ENCODE assay signal across 10 cellular contexts in the genomic region with DNA sequence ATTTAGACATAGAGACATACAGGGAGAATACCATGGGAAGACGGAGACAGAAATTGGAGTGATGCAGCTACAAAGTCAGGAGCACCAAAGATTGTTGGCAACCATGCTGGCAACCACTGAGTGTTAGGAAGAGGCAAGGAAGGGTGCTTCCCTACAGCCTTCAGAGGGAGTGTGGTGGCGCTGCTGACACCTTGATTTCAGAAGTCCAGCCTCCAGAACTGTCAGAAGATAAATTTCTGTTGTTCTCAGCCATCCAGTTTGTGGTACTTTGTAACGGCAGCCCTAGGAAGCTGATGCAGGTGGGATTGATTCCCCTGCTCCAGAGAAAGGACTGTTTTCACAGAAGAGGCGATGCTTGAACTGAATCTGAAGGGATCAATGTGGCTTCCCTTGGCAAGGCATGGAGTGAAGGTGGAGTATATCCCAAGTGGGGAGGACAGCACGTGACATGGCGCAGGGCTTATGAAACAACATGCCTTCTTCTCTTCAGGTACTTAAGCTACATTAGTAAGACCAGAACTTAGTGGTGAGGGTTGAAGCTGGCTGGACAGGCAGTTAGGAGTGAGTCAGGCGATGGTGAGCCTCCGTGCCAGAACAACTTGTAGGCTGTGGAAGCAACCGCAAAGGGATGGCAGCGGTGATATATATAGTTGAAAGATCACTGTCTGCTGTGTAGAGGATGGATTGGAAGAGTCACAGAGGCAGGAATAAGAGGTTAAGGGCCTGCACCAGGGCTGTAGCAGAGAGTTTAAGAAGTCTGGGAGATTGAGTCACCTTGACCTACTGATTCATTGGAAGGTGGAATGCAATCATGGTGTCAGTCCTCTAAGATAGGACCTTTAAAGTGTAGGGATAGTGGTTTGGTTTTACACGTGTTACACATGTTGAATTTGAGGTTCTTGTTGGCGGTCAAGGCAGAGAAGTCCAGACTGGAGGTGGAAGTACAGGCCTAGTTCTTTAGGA. TPM values are rescaled to one million over a fixed set of nuclear protein-coding genes. Genes with fewer than 3 reads are reported as not detected.
DNase-seq lines count a peak whose midpoint lies in the region; ATAC-seq and TF ChIP-seq lines count a peak whose summit lies in the region.
"Had no signal": no experiment of that assay in that cellular context is flagged by ENCODE, and none has a peak within 500 bp of the region (broad histone marks: within the 10 kb centered on the region; RNA-seq: fewer than 3 reads in every experiment).

No MANE protein-coding gene starts in this region.

- H3K4me2 ChIP-seq in mesenchymal stem cell (ENCODE audit: low read length, poor library complexity, severe bottlenecking) (peak overlapping the region; percentile 14), H9 (ENCODE audit: insufficient read depth, insufficient read length, low read length) (no peak overlapping the region)

- no peak for ATAC-seq in HG03378 (IDR thresholded peaks at IDR 0.05; ENCODE audit: unreplicated experiment)

- no peak overlapping the region for H3K27ac Mint-ChIP-seq in H9

- no peak overlapping the region for H2BK120ac ChIP-seq in mesenchymal stem cell (ENCODE audit: low read depth, low read length)
- H2BK120ac ChIP-seq in H9 (ENCODE audit: low read depth, low read length, poor library complexity, severe bottlenecking), result no peak overlapping the region

- H3K4me3 ChIP-seq in BJ (ENCODE audit: low read depth, low read length) (peak overlapping the region; percentile 89), choroid plexus epithelial cell (ENCODE audit: low read depth, low read length) (peak overlapping the region; percentile 93), mesenchymal stem cell (ENCODE audit: insufficient read depth in 1 of 2, low read depth in 1 of 2, low read length in 2 of 2) (peak overlapping the region in 1 of 2 experiments; percentile 92)

- CTCF ChIA-PET in BJ (lab: Yijun Ruan, JAX), result interaction anchor here (0.6 to 2.5 kb wide), 4 partner anchors 9 to 362 kb away, joined by 3 to 8 read pairs (median 4); no protein-coding TSS in a partner anchor

- peaks cover 9% of the 10 kb centered on the region for H3K23me2 ChIP-seq in H9 (ENCODE audit: insufficient read length, low read depth, low read length, poor library complexity, severe bottlenecking)

- WGBS in mesenchymal stem cell, result 83% methylated on average over 12 of the region's 12 CpGs
- no CpG with 5 or more reads among the region's 12 CpGs for WGBS in H9 (ENCODE audit: extremely low coverage, insufficient read length, low lambda C conversion rate)

- H3K18ac ChIP-seq in mesenchymal stem cell (ENCODE audit: low read depth in 1 of 2, low read length in 2 of 2), result peak overlapping the region; percentile 6 to 51
- H3K18ac ChIP-seq in H9 (ENCODE audit: insufficient read length, low read depth, low read length), result no peak overlapping the region

- TF ChIP-seq CTCF in BJ (IDR thresholded peaks at IDR 0.05; ENCODE audit: insufficient read depth, low read depth, low read length) (no peak), choroid plexus epithelial cell (conservative IDR thresholded peaks at IDR 0.05; ENCODE audit: low read depth, low read length) (no peak), H9 (conservative IDR thresholded peaks at IDR 0.05) (no peak)

- 0 out of 2 replicates have a peak, but pooled peaks cover 2% of the 10 kb centered on the region for H3K36me3 ChIP-seq in BJ (ENCODE audit: control insufficient read depth, insufficient read depth, low read length)
- H3K36me3 ChIP-seq in mesenchymal stem cell (ENCODE audit: control insufficient read depth in 1 of 2, insufficient read depth in 2 of 2, low read depth in 1 of 2, low read length in 2 of 2), result peaks cover 4 to 24% of the 10 kb centered on the region in 2 experiments

- H3K27me3 ChIP-seq in BJ (ENCODE audit: control insufficient read depth, insufficient read depth, low read length) (no peaks in the 10 kb centered on the region), mesenchymal stem cell (ENCODE audit: control insufficient read depth in 1 of 2, insufficient read depth in 1 of 2, low read length in 2 of 2) (no peaks in the 10 kb centered on the region), H9 (ENCODE audit: insufficient read depth, low read length) (no peaks in the 10 kb centered on the region)

- H3K36me3 Mint-ChIP-seq in H9 (ENCODE audit: insufficient read depth in 1 of 3, low read depth in 3 of 3), result peaks cover 9 to 35% (median 14%) of the 10 kb centered on the region in 3 experiments; a peak in 6 of 7 replicates

- H3K14ac ChIP-seq in mesenchymal stem cell (ENCODE audit: low read length in 2 of 2), result peak overlapping the region in 1 of 2 experiments; percentile 58
- H3K14ac ChIP-seq in H9 (ENCODE audit: insufficient read depth, low read length), result no peak overlapping the region

- H2AK5ac ChIP-seq in mesenchymal stem cell (ENCODE audit: low read length, severe bottlenecking) (peak overlapping the region; percentile 88), H9 (ENCODE audit: insufficient read length, low read length) (no peak overlapping the region)

- H2BK15ac ChIP-seq in mesenchymal stem cell (ENCODE audit: low read depth, poor library complexity, severe bottlenecking) (no peak overlapping the region), H9 (ENCODE audit: low read depth, low read length) (no peak overlapping the region)

- H4K91ac ChIP-seq in mesenchymal stem cell (ENCODE audit: low read length), result peak overlapping the region; percentile 81
- H4K91ac ChIP-seq in H9 (ENCODE audit: insufficient read length, low read depth, low read length), result no peak overlapping the region

- H3K23ac ChIP-seq in mesenchymal stem cell (ENCODE audit: low read length in 2 of 2) (peak overlapping the region in 1 of 2 experiments; percentile 41), H9 (ENCODE audit: insufficient read length, low read depth, low read length) (no peak overlapping the region)

- H3K9me3 Mint-ChIP-seq in H9, result no peaks in the 10 kb centered on the region; a peak in 1 of 5 replicates

- no peak overlapping the region for H4K5ac ChIP-seq in H9 (ENCODE audit: insufficient read length, low read depth, low read length)

- POLR2A ChIA-PET in BJ (lab: Charles Lee), result no interaction called here

- peak overlapping the region; percentile 51 for H3K27ac ChIP-seq in mesenchymal stem cell (ENCODE audit: low read length, poor library complexity, severe bottlenecking)
- no peak overlapping the region for H3K27ac ChIP-seq in H9 (ENCODE audit: insufficient read length, low read depth, low read length)

- no peaks in the 10 kb centered on the region for H3K9me3 ChIP-seq in mesenchymal stem cell (ENCODE audit: control insufficient read depth, low read length)
- no peaks in the 10 kb centered on the region for H3K9me3 ChIP-seq in H9 (ENCODE audit: control insufficient read depth, low read depth, low read length)

- H3K27me3 Mint-ChIP-seq in H9 (ENCODE audit: low read depth), result no peaks in the 10 kb centered on the region

- no peak overlapping the region for H3K4me3 Mint-ChIP-seq in H9

- H2BK5ac ChIP-seq in mesenchymal stem cell (ENCODE audit: low read depth, low read length, poor library complexity, severe bottlenecking) (no peak overlapping the region), H9 (ENCODE audit: insufficient read length, low read length) (no peak overlapping the region)

- H3K9ac ChIP-seq in mesenchymal stem cell (ENCODE audit: low read length) (peak overlapping the region; percentile 99), H9 (ENCODE audit: extremely low read depth, insufficient read length, low read length) (no peak overlapping the region)

- H3K4me1 ChIP-seq in mesenchymal stem cell (ENCODE audit: control insufficient read depth, insufficient read depth, low read depth, low read length) (peaks cover 15% of the 10 kb centered on the region), H9 (ENCODE audit: insufficient read depth, low read length) (peaks cover 7% of the 10 kb centered on the region; the same call in 1 of the 2 replicates)

- H3K79me2 ChIP-seq in H9 (ENCODE audit: insufficient read depth, low read length), result peaks cover 10% of the 10 kb centered on the region; the same call in 1 of the 2 replicates

- peak overlapping the region in 1 of 2 experiments; percentile 12 for H2BK12ac ChIP-seq in mesenchymal stem cell (ENCODE audit: low read length in 2 of 2)
- no peak overlapping the region for H2BK12ac ChIP-seq in H9 (ENCODE audit: insufficient read length, low read depth, low read length)

- no peak overlapping the region for H2BK20ac ChIP-seq in H9 (ENCODE audit: low read depth, low read length, poor library complexity, severe bottlenecking)

- no peak overlapping the region for H3T11ph ChIP-seq in H9 (ENCODE audit: low read length)

- H2AFZ ChIP-seq in mesenchymal stem cell (ENCODE audit: low read depth, low read length) (no peak overlapping the region), H9 (ENCODE audit: low read length) (no peak overlapping the region)

- H3K4ac ChIP-seq in mesenchymal stem cell (ENCODE audit: low read depth in 1 of 2, low read length in 2 of 2), result peak overlapping the region; percentile 7 to 52
- H3K4ac ChIP-seq in H9 (ENCODE audit: low read depth, low read length), result no peak overlapping the region

- no peak overlapping the region for H3K56ac ChIP-seq in H9 (ENCODE audit: insufficient read length, low read depth, low read length)

- H4K20me1 ChIP-seq in H9 (ENCODE audit: control insufficient read depth, insufficient read depth, insufficient read length), result no peaks in the 10 kb centered on the region

- peak overlapping the region; percentile 35 for H4K8ac ChIP-seq in mesenchymal stem cell (ENCODE audit: low read length)
- no peak overlapping the region for H4K8ac ChIP-seq in H9 (replicated peaks; ENCODE audit: insufficient read length, low read depth, low read length)

- no peak for DNase-seq in BJ (ENCODE audit: low read depth)
- peak; percentile 89 for DNase-seq in M059J (ENCODE audit: low read depth)
- DNase-seq in choroid plexus epithelial cell (ENCODE audit: low read depth), result peak; percentile 46
- peak; percentile 84 for DNase-seq in mesenchymal stem cell
- no peak for DNase-seq in NOMO-1 (lab: John Stamatoyannopoulos, UW; ENCODE audit: unreplicated experiment in 2 of 2)
- no peak for DNase-seq in H9
- DNase-seq in NCI-H1417 treated with DMSO at 0.1 percent for 48 hours (lab: John Stamatoyannopoulos, UW), result no peak
- DNase-seq: DMS 273 treated with DMSO at 0.1 percent for 48 hours, SIG-M5 had no signal

- H3K79me1 ChIP-seq in mesenchymal stem cell (replicated peaks; ENCODE audit: low read length, poor library complexity, severe bottlenecking) (peaks cover 1% of the 10 kb centered on the region), H9 (ENCODE audit: insufficient read depth, low read depth, low read length, poor library complexity, severe bottlenecking) (peaks cover 4% of the 10 kb centered on the region)

- peaks cover 32 to 48% of the 10 kb centered on the region in 2 experiments for H3K4me1 Mint-ChIP-seq in H9

RNA-seq across cellular contexts. Expression of gene LEPR, which starts 2.1 kb away (rescaled TPM):
- polyA plus RNA-seq in BJ (2011; rRNA removed), result 7.4 and 14.9 TPM in 2 replicates
- 6.3 TPM in 2 replicates for polyA minus RNA-seq in BJ (2011; rRNA and poly(A)+ RNA removed)
- 7.8 and 8.6 TPM in 2 replicates for total RNA-seq in M059J (2014; rRNA removed; shearing (Covaris generic))
- 55.1 TPM for polyA plus RNA-seq in mesenchymal stem cell (2013, experiment 1 of 2)
- 58.6 TPM for polyA plus RNA-seq in mesenchymal stem cell (2013, experiment 2 of 2)
- 3.3 TPM in 2 replicates for total RNA-seq in H9 (2021)

RNA-seq across cellular contexts. Expression of gene LEPROT, which starts 2.1 kb away (rescaled TPM):
- polyA plus RNA-seq in BJ (2011; rRNA removed), result 66.2 and 95.5 TPM in 2 replicates
- polyA minus RNA-seq in BJ (2011; rRNA and poly(A)+ RNA removed), result 53.4 and 57.9 TPM in 2 replicates
- total RNA-seq in M059J (2014; rRNA removed; shearing (Covaris generic)), result 31.2 and 44.7 TPM in 2 replicates
- polyA plus RNA-seq in mesenchymal stem cell (2013, experiment 1 of 2), result 121 TPM
- polyA plus RNA-seq in mesenchymal stem cell (2013, experiment 2 of 2), result 125 TPM
- 28.6 and 32.6 TPM in 2 replicates for total RNA-seq in H9 (2021)

Comparison
In these comparisons a context has a peak if more than half of its experiments do, and no peak if none do; other contexts are left out.
1. DNase-seq: peak in M059J (single experiment), choroid plexus epithelial cell (single experiment) and mesenchymal stem cell (single experiment); none in BJ (single experiment), NOMO-1 (0 of 2), H9 (single experiment) and NCI-H1417 treated with DMSO at 0.1 percent for 48 hours (single experiment).